ENCODE assay signal across 1 cellular context in genomic region chr3:44338010-44338827, GRCh38.
A peak's percentile ranks its signal among the peaks of the same experiment; 100 is the strongest.
TF ChIP-seq lines count a peak whose summit lies in the region.

TCAIM (plus strand) TSS chr3:44338766; CDS start chr3:44354783, 16,017 bp downstream.

TF ChIP-seq in HepG2, 621 proteins besides CTCF, POLR2A, EP300 and RAD21 (continued from another document and continues in another):
- TF ChIP-seq ZNF441 (CRISPR knock-in tag; IDR thresholded peaks at IDR 0.05; ENCODE audit: borderline replicate concordance) (peak; percentile 92; the same call in 1 of the 2 replicates), TBL1XR1 (IDR thresholded peaks at IDR 0.05; ENCODE audit: borderline replicate concordance, low read length, partially characterized antibody) (peak; percentile 23), HOXA7 (CRISPR knock-in tag; IDR thresholded peaks at IDR 0.05) (peak; percentile 93; the same call in 1 of the 2 replicates), ZNF776 (CRISPR knock-in tag; IDR thresholded peaks at IDR 0.05) (peak; percentile 99), NBN (conservative IDR thresholded peaks at IDR 0.05) (no peak), CENPBD1 (CRISPR knock-in tag; IDR thresholded peaks at IDR 0.05; ENCODE audit: borderline replicate concordance, low read depth) (no peak; the same call in 1 of the 2 replicates), ZNF720 (CRISPR knock-in tag; IDR thresholded peaks at IDR 0.05) (no peak; the same call in 1 of the 2 replicates), SMYD3 (CRISPR knock-in tag; IDR thresholded peaks at IDR 0.05) (peak; percentile 97), EED (CRISPR knock-in tag; IDR thresholded peaks at IDR 0.05) (peak; percentile 99), STAG1 (CRISPR knock-in tag; IDR thresholded peaks at IDR 0.05) (no peak; the same call in 1 of the 2 replicates), BRF2 (CRISPR knock-in tag; IDR thresholded peaks at IDR 0.05) (peak; percentile 97), ATF5 (CRISPR knock-in tag; IDR thresholded peaks at IDR 0.05; ENCODE audit: low read depth) (no peak; the same call in 1 of the 2 replicates), ZNF225 (CRISPR knock-in tag; IDR thresholded peaks at IDR 0.05) (peak; percentile 95), NFIC (IDR thresholded peaks at IDR 0.05; ENCODE audit: low read length) (no peak), ZNF264 (CRISPR knock-in tag; IDR thresholded peaks at IDR 0.05) (peak; percentile 70; the same call in 1 of the 2 replicates), FOXP1 (IDR thresholded peaks at IDR 0.05) (no peak), FOXP1 (CRISPR knock-in tag; IDR thresholded peaks at IDR 0.05) (no peak), THYN1 (CRISPR knock-in tag; IDR thresholded peaks at IDR 0.05; ENCODE audit: borderline replicate concordance, low read depth) (no peak), TBX3 (IDR thresholded peaks at IDR 0.05; ENCODE audit: borderline replicate concordance) (peak; percentile 57; the same call in 1 of the 2 replicates), ZNF232 (CRISPR knock-in tag; IDR thresholded peaks at IDR 0.05; ENCODE audit: borderline replicate concordance) (no peak), ZNF564 (CRISPR knock-in tag; IDR thresholded peaks at IDR 0.05) (peak; percentile 95), ZBTB38 (CRISPR knock-in tag; IDR thresholded peaks at IDR 0.05) (peak; percentile 97), SAFB2 (CRISPR knock-in tag; IDR thresholded peaks at IDR 0.05; ENCODE audit: borderline replicate concordance, low read depth) (peak; percentile 99), ZNF781 (CRISPR knock-in tag; IDR thresholded peaks at IDR 0.05; ENCODE audit: borderline replicate concordance, not compliant biosample characterization) (peak; percentile 95), ZNF768 (CRISPR knock-in tag; IDR thresholded peaks at IDR 0.05) (peak; percentile 72), GPBP1L1 (CRISPR knock-in tag; IDR thresholded peaks at IDR 0.05) (no peak), ZNF704 (CRISPR knock-in tag; IDR thresholded peaks at IDR 0.05; ENCODE audit: borderline replicate concordance) (peak; percentile 93; the same call in 1 of the 2 replicates), ZNF501 (CRISPR knock-in tag; IDR thresholded peaks at IDR 0.05) (peak; percentile 100), PATZ1 (CRISPR knock-in tag; IDR thresholded peaks at IDR 0.05) (peak; percentile 81), ZC3H13 (CRISPR knock-in tag; IDR thresholded peaks at IDR 0.05) (peak; percentile 99), NR3C1 (CRISPR knock-in tag; IDR thresholded peaks at IDR 0.05) (no peak), ZNF383 (CRISPR knock-in tag; IDR thresholded peaks at IDR 0.05; ENCODE audit: borderline replicate concordance) (no peak), ZIK1 (CRISPR knock-in tag; IDR thresholded peaks at IDR 0.05; ENCODE audit: borderline replicate concordance, low read depth) (peak; percentile 96; the same call in 1 of the 2 replicates), ZNF124 (CRISPR knock-in tag; IDR thresholded peaks at IDR 0.05) (peak; percentile 90), ZNF263 (CRISPR knock-in tag; IDR thresholded peaks at IDR 0.05) (peak; percentile 89), SMAD9 (CRISPR knock-in tag; IDR thresholded peaks at IDR 0.05) (0 out of 2 replicates have a peak, but pooled peaks have one; percentile 84), GMEB1 (CRISPR knock-in tag; IDR thresholded peaks at IDR 0.05; ENCODE audit: borderline replicate concordance) (peak; percentile 87), ZNF543 (CRISPR knock-in tag; IDR thresholded peaks at IDR 0.05) (peak; percentile 94), ZNF570 (CRISPR knock-in tag; IDR thresholded peaks at IDR 0.05; ENCODE audit: borderline replicate concordance) (0 out of 2 replicates have a peak, but pooled peaks have one; percentile 75), FOXA3 (CRISPR knock-in tag; IDR thresholded peaks at IDR 0.05) (0 out of 2 replicates have a peak, but pooled peaks have one; percentile 45), TMF1 (CRISPR knock-in tag; IDR thresholded peaks at IDR 0.05; ENCODE audit: low read depth) (peak; percentile 49), RFXAP (CRISPR knock-in tag; IDR thresholded peaks at IDR 0.05; ENCODE audit: borderline replicate concordance) (peak; percentile 99), ZNF629 (CRISPR knock-in tag; conservative IDR thresholded peaks at IDR 0.05) (0 out of 2 replicates have a peak, but pooled peaks have one; percentile 33)
- TF ChIP-seq, protein P1, sequence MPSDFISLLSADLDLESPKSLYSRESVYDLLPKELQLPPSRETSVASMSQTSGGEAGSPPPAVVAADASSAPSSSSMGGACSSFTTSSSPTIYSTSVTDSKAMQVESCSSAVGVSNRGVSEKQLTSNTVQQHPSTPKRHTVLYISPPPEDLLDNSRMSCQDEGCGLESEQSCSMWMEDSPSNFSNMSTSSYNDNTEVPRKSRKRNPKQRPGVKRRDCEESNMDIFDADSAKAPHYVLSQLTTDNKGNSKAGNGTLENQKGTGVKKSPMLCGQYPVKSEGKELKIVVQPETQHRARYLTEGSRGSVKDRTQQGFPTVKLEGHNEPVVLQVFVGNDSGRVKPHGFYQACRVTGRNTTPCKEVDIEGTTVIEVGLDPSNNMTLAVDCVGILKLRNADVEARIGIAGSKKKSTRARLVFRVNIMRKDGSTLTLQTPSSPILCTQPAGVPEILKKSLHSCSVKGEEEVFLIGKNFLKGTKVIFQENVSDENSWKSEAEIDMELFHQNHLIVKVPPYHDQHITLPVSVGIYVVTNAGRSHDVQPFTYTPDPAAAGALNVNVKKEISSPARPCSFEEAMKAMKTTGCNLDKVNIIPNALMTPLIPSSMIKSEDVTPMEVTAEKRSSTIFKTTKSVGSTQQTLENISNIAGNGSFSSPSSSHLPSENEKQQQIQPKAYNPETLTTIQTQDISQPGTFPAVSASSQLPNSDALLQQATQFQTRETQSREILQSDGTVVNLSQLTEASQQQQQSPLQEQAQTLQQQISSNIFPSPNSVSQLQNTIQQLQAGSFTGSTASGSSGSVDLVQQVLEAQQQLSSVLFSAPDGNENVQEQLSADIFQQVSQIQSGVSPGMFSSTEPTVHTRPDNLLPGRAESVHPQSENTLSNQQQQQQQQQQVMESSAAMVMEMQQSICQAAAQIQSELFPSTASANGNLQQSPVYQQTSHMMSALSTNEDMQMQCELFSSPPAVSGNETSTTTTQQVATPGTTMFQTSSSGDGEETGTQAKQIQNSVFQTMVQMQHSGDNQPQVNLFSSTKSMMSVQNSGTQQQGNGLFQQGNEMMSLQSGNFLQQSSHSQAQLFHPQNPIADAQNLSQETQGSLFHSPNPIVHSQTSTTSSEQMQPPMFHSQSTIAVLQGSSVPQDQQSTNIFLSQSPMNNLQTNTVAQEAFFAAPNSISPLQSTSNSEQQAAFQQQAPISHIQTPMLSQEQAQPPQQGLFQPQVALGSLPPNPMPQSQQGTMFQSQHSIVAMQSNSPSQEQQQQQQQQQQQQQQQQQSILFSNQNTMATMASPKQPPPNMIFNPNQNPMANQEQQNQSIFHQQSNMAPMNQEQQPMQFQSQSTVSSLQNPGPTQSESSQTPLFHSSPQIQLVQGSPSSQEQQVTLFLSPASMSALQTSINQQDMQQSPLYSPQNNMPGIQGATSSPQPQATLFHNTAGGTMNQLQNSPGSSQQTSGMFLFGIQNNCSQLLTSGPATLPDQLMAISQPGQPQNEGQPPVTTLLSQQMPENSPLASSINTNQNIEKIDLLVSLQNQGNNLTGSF (CRISPR knock-in tag; IDR thresholded peaks at IDR 0.05) = peak; percentile 92
- TF ChIP-seq, protein P2, sequence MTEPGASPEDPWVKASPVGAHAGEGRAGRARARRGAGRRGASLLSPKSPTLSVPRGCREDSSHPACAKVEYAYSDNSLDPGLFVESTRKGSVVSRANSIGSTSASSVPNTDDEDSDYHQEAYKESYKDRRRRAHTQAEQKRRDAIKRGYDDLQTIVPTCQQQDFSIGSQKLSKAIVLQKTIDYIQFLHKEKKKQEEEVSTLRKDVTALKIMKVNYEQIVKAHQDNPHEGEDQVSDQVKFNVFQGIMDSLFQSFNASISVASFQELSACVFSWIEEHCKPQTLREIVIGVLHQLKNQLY (CRISPR knock-in tag; IDR thresholded peaks at IDR 0.05) = peak; percentile 48
- TF ChIP-seq, protein P3, sequence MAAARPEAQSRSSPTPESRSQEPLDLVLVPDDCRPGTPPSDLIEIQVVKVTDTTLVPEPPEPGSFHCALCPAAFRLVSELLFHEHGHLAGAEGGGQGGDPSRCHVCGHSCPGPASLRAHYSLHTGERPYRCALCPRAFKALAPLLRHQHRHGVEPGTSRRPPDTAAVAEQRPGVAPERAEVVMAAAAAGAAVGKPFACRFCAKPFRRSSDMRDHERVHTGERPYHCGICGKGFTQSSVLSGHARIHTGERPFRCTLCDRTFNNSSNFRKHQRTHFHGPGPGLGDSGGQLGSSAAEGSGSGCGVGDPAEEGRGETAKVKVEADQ (CRISPR knock-in tag; IDR thresholded peaks at IDR 0.05; ENCODE audit: borderline replicate concordance) = no peak; the same call in 1 of the 2 replicates
- TF ChIP-seq, protein P4, sequence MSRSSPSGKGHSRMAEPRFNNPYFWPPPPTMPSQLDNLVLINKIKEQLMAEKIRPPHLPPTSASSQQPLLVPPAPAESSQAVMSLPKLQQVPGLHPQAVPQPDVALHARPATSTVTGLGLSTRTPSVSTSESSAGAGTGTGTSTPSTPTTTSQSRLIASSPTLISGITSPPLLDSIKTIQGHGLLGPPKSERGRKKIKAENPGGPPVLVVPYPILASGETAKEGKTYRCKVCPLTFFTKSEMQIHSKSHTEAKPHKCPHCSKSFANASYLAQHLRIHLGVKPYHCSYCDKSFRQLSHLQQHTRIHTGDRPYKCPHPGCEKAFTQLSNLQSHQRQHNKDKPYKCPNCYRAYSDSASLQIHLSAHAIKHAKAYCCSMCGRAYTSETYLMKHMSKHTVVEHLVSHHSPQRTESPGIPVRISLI (CRISPR knock-in tag; IDR thresholded peaks at IDR 0.05; ENCODE audit: borderline replicate concordance) = peak; percentile 43; the same call in 1 of the 2 replicates
- TF ChIP-seq, protein P5, sequence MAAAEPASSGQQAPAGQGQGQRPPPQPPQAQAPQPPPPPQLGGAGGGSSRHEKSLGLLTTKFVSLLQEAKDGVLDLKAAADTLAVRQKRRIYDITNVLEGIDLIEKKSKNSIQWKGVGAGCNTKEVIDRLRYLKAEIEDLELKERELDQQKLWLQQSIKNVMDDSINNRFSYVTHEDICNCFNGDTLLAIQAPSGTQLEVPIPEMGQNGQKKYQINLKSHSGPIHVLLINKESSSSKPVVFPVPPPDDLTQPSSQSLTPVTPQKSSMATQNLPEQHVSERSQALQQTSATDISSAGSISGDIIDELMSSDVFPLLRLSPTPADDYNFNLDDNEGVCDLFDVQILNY (CRISPR knock-in tag; conservative IDR thresholded peaks at IDR 0.05) = peak; percentile 45
